ENCODE assay signal across 8 cellular contexts in the genomic region with DNA sequence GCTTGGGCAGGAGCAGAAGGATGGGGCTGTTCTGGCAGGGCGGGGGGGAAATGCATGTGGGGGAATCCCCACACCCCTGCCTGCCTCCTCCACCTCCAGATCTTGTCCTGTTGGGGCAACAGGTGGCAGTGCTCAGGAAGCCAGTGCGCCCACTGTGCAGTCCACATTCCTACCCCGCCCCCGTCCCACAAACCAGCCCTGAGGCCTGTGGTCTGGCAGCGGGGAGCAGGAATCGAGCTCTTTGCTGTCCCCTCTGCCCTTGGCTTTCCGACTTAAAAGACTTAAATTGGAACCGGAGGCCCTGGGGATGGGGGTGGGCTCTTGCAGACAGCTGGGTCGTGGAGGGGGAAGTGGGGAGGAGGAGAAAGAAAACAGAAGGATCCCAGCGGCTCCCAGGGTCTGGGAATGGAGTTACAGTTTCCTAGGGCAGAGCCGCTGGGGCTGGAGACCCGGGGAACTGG. TPM values are rescaled to one million over a fixed set of nuclear protein-coding genes. Genes with fewer than 3 reads are reported as not detected.
DNase-seq lines count a peak whose midpoint lies in the region; ATAC-seq, FAIRE-seq and TF ChIP-seq lines count a peak whose summit lies in the region.

No MANE protein-coding gene starts in this region.

- no peak for TF ChIP-seq EP300 in A549 (IDR thresholded peaks at IDR 0.05)

- TF ChIP-seq POLR2A in A549 (IDR thresholded peaks at IDR 0.05; ENCODE audit: low read length) = no peak

- no peak for TF ChIP-seq RAD21 in A549 (conservative IDR thresholded peaks at IDR 0.05 in 1 of 2, IDR thresholded peaks at IDR 0.05 in 1 of 2)

- H3K4me2 ChIP-seq in A549 = no peak overlapping the region; the same call in 2 of the 3 replicates

- FAIRE-seq in A549 (lab: Jason Lieb, UNC) = no peak

- 81% methylated on average over 9 of the region's 12 CpGs for WGBS in A549 (ENCODE audit: missing lambda C conversion rate)

- TF ChIP-seq CTCF in A549 (IDR thresholded peaks at IDR 0.05) (no peak), HFFc6 (IDR thresholded peaks at IDR 0.05) (no peak; the same call in 1 of the 2 replicates), GM10266 (IDR thresholded peaks at IDR 0.05; ENCODE audit: control insufficient read depth, insufficient read depth, low read depth, missing control alignments) (no peak)

- POLR2A ChIA-PET in A549 (lab: Yijun Ruan, JAX) = interaction anchor here (0.5 to 2.2 kb wide), 2 partner anchors 90 to 191 kb away, joined by 3 to 5 read pairs; a partner anchor contains a TSS

- H3K9me3 ChIP-seq in A549 = no peaks in the 10 kb centered on the region

- no peak overlapping the region for H3K4me3 Mint-ChIP-seq in HFFc6
- peak overlapping the region; percentile 26 for H3K4me3 Mint-ChIP-seq in activated naive CD8-positive, alpha-beta T cell treated with anti-CD3 and anti-CD28 coated beads for 36 hours

- no peak for ATAC-seq in A549
- no peak for ATAC-seq in GM18520 (IDR thresholded peaks at IDR 0.05; ENCODE audit: unreplicated experiment)
- no peak for ATAC-seq in GM18498 (IDR thresholded peaks at IDR 0.05; ENCODE audit: unreplicated experiment)

- H3K27ac Mint-ChIP-seq in HFFc6 = peak overlapping the region; percentile 87
- peak overlapping the region; percentile 42 for H3K27ac Mint-ChIP-seq in activated naive CD8-positive, alpha-beta T cell treated with anti-CD3 and anti-CD28 coated beads for 36 hours

- peaks cover 2% of the 10 kb centered on the region for H3K27me3 Mint-ChIP-seq in HFFc6 (ENCODE audit: insufficient read depth)
- H3K27me3 Mint-ChIP-seq in activated naive CD8-positive, alpha-beta T cell treated with anti-CD3 and anti-CD28 coated beads for 36 hours = no peaks in the 10 kb centered on the region

- H3K27ac ChIP-seq in A549 = peak overlapping the region; percentile 96 to 100

- no peak overlapping the region for H3K4me3 ChIP-seq in A549

- CTCF ChIA-PET in A549 (lab: Yijun Ruan, JAX) = interaction anchor here (0.8 to 3.6 kb wide), 21 partner anchors 8 to 255 kb away, joined by 3 to 30 read pairs (median 4); a partner anchor contains a TSS

- H3K9me3 Mint-ChIP-seq in HFFc6 = no peaks in the 10 kb centered on the region
- no peaks in the 10 kb centered on the region for H3K9me3 Mint-ChIP-seq in activated naive CD8-positive, alpha-beta T cell treated with anti-CD3 and anti-CD28 coated beads for 36 hours

- peaks cover 20% of the 10 kb centered on the region for H3K4me1 Mint-ChIP-seq in HFFc6 (ENCODE audit: low read depth)
- H3K4me1 Mint-ChIP-seq in activated naive CD8-positive, alpha-beta T cell treated with anti-CD3 and anti-CD28 coated beads for 36 hours = peaks cover 30% of the 10 kb centered on the region

- DNase-seq in A549 (ENCODE audit: low read depth in 1 of 2, low spot score in 1 of 2) (no peak), HFFc6 (no peak), myocyte (ENCODE audit: low read depth) (peak; percentile 89), GM10266 (ENCODE audit: extremely low spot score) (no peak), NCI-H2227 treated with DMSO at 0.1 percent for 48 hours (lab: John Stamatoyannopoulos, UW) (no peak)
- DNase-seq in activated naive CD8-positive, alpha-beta T cell treated with anti-CD3 and anti-CD28 coated beads for 36 hours = no peak

- peaks cover 13% of the 10 kb centered on the region for H3K4me1 ChIP-seq in A549

- H3K36me3 Mint-ChIP-seq in HFFc6 (ENCODE audit: low read depth) = no peaks in the 10 kb centered on the region
- no peaks in the 10 kb centered on the region for H3K36me3 Mint-ChIP-seq in activated naive CD8-positive, alpha-beta T cell treated with anti-CD3 and anti-CD28 coated beads for 36 hours

TF ChIP-seq in A549, 52 proteins besides CTCF, POLR2A, EP300 and RAD21 (continues in another document):
- no peak for TF ChIP-seq POLR2AphosphoS2 (conservative IDR thresholded peaks at IDR 0.05; ENCODE audit: low read length)
- TF ChIP-seq NPAS2 (CRISPR knock-in tag; IDR thresholded peaks at IDR 0.05; ENCODE audit: borderline replicate concordance) = no peak
- no peak for TF ChIP-seq NR3C1 (IDR thresholded peaks at IDR 0.05)
- TF ChIP-seq, protein P1, sequence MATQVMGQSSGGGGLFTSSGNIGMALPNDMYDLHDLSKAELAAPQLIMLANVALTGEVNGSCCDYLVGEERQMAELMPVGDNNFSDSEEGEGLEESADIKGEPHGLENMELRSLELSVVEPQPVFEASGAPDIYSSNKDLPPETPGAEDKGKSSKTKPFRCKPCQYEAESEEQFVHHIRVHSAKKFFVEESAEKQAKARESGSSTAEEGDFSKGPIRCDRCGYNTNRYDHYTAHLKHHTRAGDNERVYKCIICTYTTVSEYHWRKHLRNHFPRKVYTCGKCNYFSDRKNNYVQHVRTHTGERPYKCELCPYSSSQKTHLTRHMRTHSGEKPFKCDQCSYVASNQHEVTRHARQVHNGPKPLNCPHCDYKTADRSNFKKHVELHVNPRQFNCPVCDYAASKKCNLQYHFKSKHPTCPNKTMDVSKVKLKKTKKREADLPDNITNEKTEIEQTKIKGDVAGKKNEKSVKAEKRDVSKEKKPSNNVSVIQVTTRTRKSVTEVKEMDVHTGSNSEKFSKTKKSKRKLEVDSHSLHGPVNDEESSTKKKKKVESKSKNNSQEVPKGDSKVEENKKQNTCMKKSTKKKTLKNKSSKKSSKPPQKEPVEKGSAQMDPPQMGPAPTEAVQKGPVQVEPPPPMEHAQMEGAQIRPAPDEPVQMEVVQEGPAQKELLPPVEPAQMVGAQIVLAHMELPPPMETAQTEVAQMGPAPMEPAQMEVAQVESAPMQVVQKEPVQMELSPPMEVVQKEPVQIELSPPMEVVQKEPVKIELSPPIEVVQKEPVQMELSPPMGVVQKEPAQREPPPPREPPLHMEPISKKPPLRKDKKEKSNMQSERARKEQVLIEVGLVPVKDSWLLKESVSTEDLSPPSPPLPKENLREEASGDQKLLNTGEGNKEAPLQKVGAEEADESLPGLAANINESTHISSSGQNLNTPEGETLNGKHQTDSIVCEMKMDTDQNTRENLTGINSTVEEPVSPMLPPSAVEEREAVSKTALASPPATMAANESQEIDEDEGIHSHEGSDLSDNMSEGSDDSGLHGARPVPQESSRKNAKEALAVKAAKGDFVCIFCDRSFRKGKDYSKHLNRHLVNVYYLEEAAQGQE (IDR thresholded peaks at IDR 0.05) = no peak
- no peak for TF ChIP-seq TP53 (CRISPR knock-in tag; IDR thresholded peaks at IDR 0.05)
- TF ChIP-seq, protein P2, sequence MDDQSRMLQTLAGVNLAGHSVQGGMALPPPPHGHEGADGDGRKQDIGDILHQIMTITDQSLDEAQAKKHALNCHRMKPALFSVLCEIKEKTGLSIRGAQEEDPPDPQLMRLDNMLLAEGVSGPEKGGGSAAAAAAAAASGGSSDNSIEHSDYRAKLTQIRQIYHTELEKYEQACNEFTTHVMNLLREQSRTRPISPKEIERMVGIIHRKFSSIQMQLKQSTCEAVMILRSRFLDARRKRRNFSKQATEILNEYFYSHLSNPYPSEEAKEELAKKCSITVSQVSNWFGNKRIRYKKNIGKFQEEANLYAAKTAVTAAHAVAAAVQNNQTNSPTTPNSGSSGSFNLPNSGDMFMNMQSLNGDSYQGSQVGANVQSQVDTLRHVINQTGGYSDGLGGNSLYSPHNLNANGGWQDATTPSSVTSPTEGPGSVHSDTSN (IDR thresholded peaks at IDR 0.05) = no peak

RNA-seq across cellular contexts. Expression of a gene that starts 4.3 kb away (rescaled TPM):
- polyA plus RNA-seq in A549 (2011; rRNA removed) (0.31 and 0.53 TPM in 2 replicates), A549 (2017; fragmentation: RNase III; extraction: RNeasy Plus Mini Kit Qiagen cat#74134 plus additional on column Dnase treatment) (0.78 to 1.2 TPM (median 1.1 TPM) in 3 replicates)
- polyA plus RNA-seq in A549 (2012; cell fraction: cytosol; rRNA removed) = 0.79 and 1.8 TPM in 2 replicates
- 2.4 and 2.7 TPM in 2 replicates for polyA plus RNA-seq in A549 (2012; cell fraction: nucleus; rRNA removed)
- not detected in 2 replicates for polyA minus RNA-seq in A549 (2011; rRNA and poly(A)+ RNA removed)
- 1 to 10 TPM in 5 of 6 experiments, under 1 TPM in 1; 0.91 to 1.7 (median 1.4) TPM for total RNA-seq in HFFc6 (2021; fragmentation: NEBNext Ultra II Directional; extraction: Animal tissue kit (Norgen Biotek cat#: 25700))
- under 1 TPM; 0.70 to 0.80 TPM for total RNA-seq in activated naive CD8-positive, alpha-beta T cell treated with anti-CD3 and anti-CD28 coated beads for 36 hours
- 0.83 TPM in 1 of 2 replicates, not detected in the other for total RNA-seq in myocyte
- 6.0 TPM for polyA plus RNA-seq in myocyte (2012)

RNA-seq across cellular contexts. Expression of a gene that starts 24.7 kb away (rescaled TPM):
- polyA plus RNA-seq in A549 (2011; rRNA removed) = 0.09 and 0.12 TPM in 2 replicates
- polyA plus RNA-seq in A549 (2012; cell fraction: cytosol; rRNA removed) = 0.21 and 0.31 TPM in 2 replicates
- 0.92 and 1.1 TPM in 2 replicates for polyA plus RNA-seq in A549 (2012; cell fraction: nucleus; rRNA removed)
- 1.1 to 2.3 TPM (median 1.2 TPM) in 3 replicates for polyA plus RNA-seq in A549 (2017; fragmentation: RNase III; extraction: RNeasy Plus Mini Kit Qiagen cat#74134 plus additional on column Dnase treatment)
- polyA minus RNA-seq in A549 (2011; rRNA and poly(A)+ RNA removed) = 0.29 TPM in 2 replicates
- under 1 TPM; 0.37 to 0.67 (median 0.55) TPM for total RNA-seq in HFFc6 (2021; fragmentation: NEBNext Ultra II Directional; extraction: Animal tissue kit (Norgen Biotek cat#: 25700))
- 1 to 10 TPM; 6.9 to 7.3 TPM for total RNA-seq in activated naive CD8-positive, alpha-beta T cell treated with anti-CD3 and anti-CD28 coated beads for 36 hours
- total RNA-seq in myocyte = 0.43 and 1.0 TPM in 2 replicates
- 0.95 TPM for polyA plus RNA-seq in myocyte (2012)

RNA-seq across cellular contexts. Expression of a gene that starts 24.7 kb away (rescaled TPM):
- polyA plus RNA-seq in A549 (2011; rRNA removed) (4.7 and 4.8 TPM in 2 replicates), A549 (2017; fragmentation: RNase III; extraction: RNeasy Plus Mini Kit Qiagen cat#74134 plus additional on column Dnase treatment) (13.9 to 15.3 TPM (median 14.0 TPM) in 3 replicates)
- 10.0 and 12.1 TPM in 2 replicates for polyA plus RNA-seq in A549 (2012; cell fraction: cytosol; rRNA removed)
- 28.8 and 38.8 TPM in 2 replicates for polyA plus RNA-seq in A549 (2012; cell fraction: nucleus; rRNA removed)
- 7.6 and 9.0 TPM in 2 replicates for polyA minus RNA-seq in A549 (2011; rRNA and poly(A)+ RNA removed)
- total RNA-seq in HFFc6 (2021; fragmentation: NEBNext Ultra II Directional; extraction: Animal tissue kit (Norgen Biotek cat#: 25700)) = 10 to 100 TPM; 22.9 to 28.3 (median 25.5) TPM
- total RNA-seq in activated naive CD8-positive, alpha-beta T cell treated with anti-CD3 and anti-CD28 coated beads for 36 hours = 10 to 100 TPM; 24.4 to 25.0 TPM
- 15.9 and 23.7 TPM in 2 replicates for total RNA-seq in myocyte
- polyA plus RNA-seq in myocyte (2012) = 25.4 TPM

RNA-seq across cellular contexts. Expression of a gene that starts 57.0 kb away (rescaled TPM):
- polyA plus RNA-seq in A549 (2011; rRNA removed) (0.50 and 0.79 TPM in 2 replicates), A549 (2017; fragmentation: RNase III; extraction: RNeasy Plus Mini Kit Qiagen cat#74134 plus additional on column Dnase treatment) (1.1 to 1.8 TPM (median 1.3 TPM) in 3 replicates)
- polyA plus RNA-seq in A549 (2012; cell fraction: cytosol; rRNA removed) = 1.1 and 1.7 TPM in 2 replicates
- 0.94 and 1.7 TPM in 2 replicates for polyA plus RNA-seq in A549 (2012; cell fraction: nucleus; rRNA removed)
- polyA minus RNA-seq in A549 (2011; rRNA and poly(A)+ RNA removed) = 0.34 TPM in 1 of 2 replicates, not detected in the other
- 10 to 100 TPM; 10.1 to 13.7 (median 12.2) TPM for total RNA-seq in HFFc6 (2021; fragmentation: NEBNext Ultra II Directional; extraction: Animal tissue kit (Norgen Biotek cat#: 25700))
- not detected for total RNA-seq in activated naive CD8-positive, alpha-beta T cell treated with anti-CD3 and anti-CD28 coated beads for 36 hours
- total RNA-seq in myocyte = 2.0 and 5.6 TPM in 2 replicates
- 49.7 TPM for polyA plus RNA-seq in myocyte (2012)
